1 cellular context compared by ENCODE assay signal in genomic region chr6:3393796-3394195, GRCh38.
TF ChIP-seq lines count a peak whose summit lies in the region.

No MANE protein-coding gene starts in this region.

TF ChIP-seq in HepG2, 621 proteins besides CTCF, POLR2A, EP300 and RAD21 (continued from another document):
- TF ChIP-seq KIAA2018 (CRISPR knock-in tag; IDR thresholded peaks at IDR 0.05; ENCODE audit: borderline replicate concordance) (no peak), ZNF30 (CRISPR knock-in tag; IDR thresholded peaks at IDR 0.05) (no peak), ZNF44 (CRISPR knock-in tag; IDR thresholded peaks at IDR 0.05) (0 out of 2 replicates have a peak, but pooled peaks have one; percentile 19), ZKSCAN1 (IDR thresholded peaks at IDR 0.05; ENCODE audit: low read length) (no peak), MTF2 (CRISPR knock-in tag; IDR thresholded peaks at IDR 0.05; ENCODE audit: borderline replicate concordance) (no peak), ZFP37 (CRISPR knock-in tag; IDR thresholded peaks at IDR 0.05; ENCODE audit: borderline replicate concordance) (no peak), KAT8 (CRISPR knock-in tag; IDR thresholded peaks at IDR 0.05) (no peak), SIX1 (CRISPR knock-in tag; IDR thresholded peaks at IDR 0.05; ENCODE audit: borderline replicate concordance) (no peak), SAP130 (CRISPR knock-in tag; IDR thresholded peaks at IDR 0.05; ENCODE audit: low read depth) (no peak), ZNF800 (CRISPR knock-in tag; IDR thresholded peaks at IDR 0.05) (no peak), ZNF580 (CRISPR knock-in tag; IDR thresholded peaks at IDR 0.05; ENCODE audit: borderline replicate concordance, low read depth) (no peak), LCORL (IDR thresholded peaks at IDR 0.05) (no peak), LCORL (CRISPR knock-in tag; IDR thresholded peaks at IDR 0.05) (no peak)
